ENCODE assay signal across 13 cellular contexts in genomic region chr11:35168606-35169200, GRCh38. TPM values are rescaled to one million over a fixed set of nuclear protein-coding genes. Genes with fewer than 3 reads are reported as not detected.
A peak's percentile ranks its signal among the peaks of the same experiment; 100 is the strongest.
DNase-seq lines count a peak whose midpoint lies in the region; ATAC-seq and TF ChIP-seq lines count a peak whose summit lies in the region.
"Had no signal": no experiment of that assay in that cellular context is flagged by ENCODE, and none has a peak within 500 bp of the region (broad histone marks: within the 10 kb centered on the region; RNA-seq: fewer than 3 reads in every experiment).

No MANE protein-coding gene starts in this region.

- peaks cover 97% of the 10 kb centered on the region for H3K4me1 Mint-ChIP-seq in activated T-cell treated with anti-CD3 and anti-CD28 coated beads, Interleukin-2, amount 50 U/mL, for 72 hours (ENCODE audit: low read depth)
- peaks cover 100% of the 10 kb centered on the region for H3K4me1 Mint-ChIP-seq in activated naive CD8-positive, alpha-beta T cell (ENCODE audit: low read depth)

- ATAC-seq in activated T-cell treated with anti-CD3 and anti-CD28 coated beads, Interleukin-2, amount 50 U/mL, for 72 hours (replicated peaks in 1 of 2), result no peak
- no peak for ATAC-seq in lower lobe of right lung
- ATAC-seq: body of pancreas had no signal

- no peak for TF ChIP-seq CTCF in lower lobe of right lung (IDR thresholded peaks at IDR 0.05)
- TF ChIP-seq CTCF in transverse colon (IDR thresholded peaks at IDR 0.05), result no peak

- in situ Hi-C loops in transverse colon (cut with MboI; ENCODE audit: low pct_ligation_motif_present in 1 of 4, low pct_unique_long_range_greater_than_20kb in 1 of 4, low sequenced_read_pairs in 3 of 4), result no loop called here

- peak overlapping the region; percentile 92 for H3K27ac Mint-ChIP-seq in activated T-cell treated with anti-CD3 and anti-CD28 coated beads, Interleukin-2, amount 50 U/mL, for 72 hours
- peak overlapping the region; percentile 96 for H3K27ac Mint-ChIP-seq in activated naive CD8-positive, alpha-beta T cell

- H3K4me3 ChIP-seq in lower lobe of right lung (no peak overlapping the region), transverse colon (no peak overlapping the region)
- H3K4me3 ChIP-seq: body of pancreas had no signal

- H3K9me3 ChIP-seq in lower lobe of right lung, result no peaks in the 10 kb centered on the region
- H3K9me3 ChIP-seq in transverse colon, result no peaks in the 10 kb centered on the region
- H3K9me3 ChIP-seq: body of pancreas had no signal

- H3K36me3 Mint-ChIP-seq in activated T-cell treated with anti-CD3 and anti-CD28 coated beads, Interleukin-2, amount 50 U/mL, for 72 hours (ENCODE audit: insufficient read depth in 2 of 2), result peaks cover 7 to 16% of the 10 kb centered on the region in 2 donors
- peaks cover 35% of the 10 kb centered on the region for H3K36me3 Mint-ChIP-seq in activated naive CD8-positive, alpha-beta T cell

- peak overlapping the region; percentile 49 to 83 for H3K4me3 Mint-ChIP-seq in activated T-cell treated with anti-CD3 and anti-CD28 coated beads, Interleukin-2, amount 50 U/mL, for 72 hours
- H3K4me3 Mint-ChIP-seq in activated naive CD8-positive, alpha-beta T cell, result peak overlapping the region; percentile 74
- H3K4me3 Mint-ChIP-seq: neural crest cell had no signal

- 74 to 84% methylated on average over 2 to 3 of the region's 3 CpGs for WGBS in transverse colon (ENCODE audit: low coverage in 1 of 2), 2 donors

- H3K36me3 ChIP-seq in lower lobe of right lung (no peaks in the 10 kb centered on the region), transverse colon (no peaks in the 10 kb centered on the region)

- no peak for DNase-seq in activated T-cell treated with anti-CD3 and anti-CD28 coated beads, Interleukin-2, amount 50 U/mL, for 72 hours
- no peak for DNase-seq in activated T-cell treated with anti-CD3 and anti-CD28 coated beads for 4 hours
- DNase-seq in lower lobe of right lung, result no peak
- no peak for DNase-seq in transverse colon
- DNase-seq in RPMI8226, result no peak
- no peak for DNase-seq in stimulated activated CD4-positive, alpha-beta T cell treated with anti-CD3 and anti-CD28 coated beads, Interleukin-4, amount 100 ng/mL, for 4 hours
- no peak for DNase-seq in substantia nigra (lab: John Stamatoyannopoulos, UW)
- DNase-seq: activated CD4-positive, alpha-beta T cell treated with anti-CD3 and anti-CD28 coated beads for 48 hours; body of pancreas; MV-4-11; NCI-H510A treated with DMSO at 0.1 percent for 48 hours had no signal

- no peak for TF ChIP-seq POLR2A in transverse colon (IDR thresholded peaks at IDR 0.05)

- peaks cover 90% of the 10 kb centered on the region for H3K4me1 ChIP-seq in lower lobe of right lung
- H3K4me1 ChIP-seq in transverse colon, result peaks cover 38 to 83% (median 57%) of the 10 kb centered on the region in 4 donors

- no peak for TF ChIP-seq EP300 in transverse colon (IDR thresholded peaks at IDR 0.05; ENCODE audit: low read depth)

- intact Hi-C loops in lower lobe of right lung (cut with DNase I), result no loop called here
- intact Hi-C loops in transverse colon (cut with DNase I; ENCODE audit: low total_unique reads), result no loop called here

- no peaks in the 10 kb centered on the region for H3K27me3 Mint-ChIP-seq in activated T-cell treated with anti-CD3 and anti-CD28 coated beads, Interleukin-2, amount 50 U/mL, for 72 hours (ENCODE audit: low read depth)
- no peaks in the 10 kb centered on the region for H3K27me3 Mint-ChIP-seq in activated naive CD8-positive, alpha-beta T cell

- H3K27me3 ChIP-seq in lower lobe of right lung (ENCODE audit: low read depth) (no peaks in the 10 kb centered on the region), transverse colon (no peaks in the 10 kb centered on the region)
- H3K27me3 ChIP-seq: body of pancreas had no signal

- no peaks in the 10 kb centered on the region for H3K9me3 Mint-ChIP-seq in activated T-cell treated with anti-CD3 and anti-CD28 coated beads, Interleukin-2, amount 50 U/mL, for 72 hours
- no peaks in the 10 kb centered on the region for H3K9me3 Mint-ChIP-seq in activated naive CD8-positive, alpha-beta T cell (ENCODE audit: low read depth)
- H3K9me3 Mint-ChIP-seq: neural crest cell had no signal

- peak overlapping the region; percentile 57 for H3K27ac ChIP-seq in lower lobe of right lung
- H3K27ac ChIP-seq in transverse colon, result peak overlapping the region; percentile 80 to 86 (median 82)
- no peak overlapping the region for H3K27ac ChIP-seq in substantia nigra (ENCODE audit: low read depth, low read length, poor library complexity, severe bottlenecking)

RNA-seq across cellular contexts. Expression of gene CD44, which starts 29.7 kb away (rescaled TPM):
- total RNA-seq in activated T-cell treated with anti-CD3 and anti-CD28 coated beads, Interleukin-2, amount 50 U/mL, for 72 hours, result 100 to 1,000 TPM; 385 to 504 TPM
- total RNA-seq in lower lobe of right lung (613 TPM), transverse colon (100 to 1,000 TPM in 3 of 4 donors, 10 to 100 TPM in 1; 56.3 to 182 (median 114) TPM)
